ENCODE assay signal across 19 cellular contexts in genomic region chr19:23561341-23561740, GRCh38.
A peak's percentile ranks its signal among the peaks of the same experiment; 100 is the strongest.
DNase-seq lines count a peak whose midpoint lies in the region; ATAC-seq and TF ChIP-seq lines count a peak whose summit lies in the region.
"Had no signal": no experiment of that assay in that cellular context is flagged by ENCODE, and none has a peak within 500 bp of the region (broad histone marks: within the 10 kb centered on the region; RNA-seq: fewer than 3 reads in every experiment).

No MANE protein-coding gene starts in this region.

- dilution Hi-C loops in mammary epithelial cell (cut with HindIII; ENCODE audit: low sequenced_read_pairs): no loop called here

- H3K36me3 Mint-ChIP-seq in HFFc6 (ENCODE audit: low read depth): peaks cover 39% of the 10 kb centered on the region
- H3K36me3 Mint-ChIP-seq: CD4-positive, CD25-positive, alpha-beta regulatory T cell; CD8-positive, alpha-beta T cell had no signal

- H3K9me2 ChIP-seq in PC-3 (replicated peaks; ENCODE audit: low read length): no peaks in the 10 kb centered on the region
- no peaks in the 10 kb centered on the region for H3K9me2 ChIP-seq in SK-N-SH

- no peak overlapping the region for H3K4me3 ChIP-seq in PC-3 (ENCODE audit: low read length)
- no peak overlapping the region for H3K4me3 ChIP-seq in mammary epithelial cell (replicated peaks in 1 of 3; ENCODE audit: insufficient read depth in 1 of 3, low read depth in 2 of 3, low read length in 3 of 3)
- no peak overlapping the region for H3K4me3 ChIP-seq in SK-N-SH (ENCODE audit: low read depth in 2 of 2, low read length in 1 of 2)
- H3K4me3 ChIP-seq: BLaER1, GM12878, GM23248 had no signal

- intact Hi-C loops in PC-3 (cut with micrococcal nuclease) (no loop called here), mammary epithelial cell (cut with micrococcal nuclease) (no loop called here)

- H3K36me3 ChIP-seq in PC-3 (ENCODE audit: low read depth, low read length) (peaks cover 16% of the 10 kb centered on the region; the same call in 1 of the 2 replicates), mammary epithelial cell (ENCODE audit: insufficient read depth, low read length) (no peaks in the 10 kb centered on the region), SK-N-SH (replicated peaks in 1 of 2; ENCODE audit: control insufficient read depth in 1 of 2, insufficient read depth in 2 of 2, low read length in 1 of 2) (no peaks in the 10 kb centered on the region)
- H3K36me3 ChIP-seq: BLaER1 had no signal

- H3K4me1 ChIP-seq in PC-3 (ENCODE audit: insufficient read depth, low read length): peaks cover 9% of the 10 kb centered on the region; the same call in 1 of the 2 replicates
- H3K4me1 ChIP-seq in mammary epithelial cell (ENCODE audit: insufficient read depth, low read length): no peaks in the 10 kb centered on the region
- no peaks in the 10 kb centered on the region for H3K4me1 ChIP-seq in SK-N-SH (ENCODE audit: control insufficient read depth in 1 of 2, insufficient read depth in 2 of 2, low read depth in 1 of 2, low read length in 1 of 2)
- H3K4me1 ChIP-seq: BLaER1, Caco-2 had no signal

- peaks cover 29% of the 10 kb centered on the region for H3K4me1 Mint-ChIP-seq in HFFc6 (ENCODE audit: low read depth)
- H3K4me1 Mint-ChIP-seq: B cell; CD4-positive, CD25-positive, alpha-beta regulatory T cell had no signal

- peaks cover 11% of the 10 kb centered on the region for H3K9me3 ChIP-seq in PC-3 (ENCODE audit: low read length)
- H3K9me3 ChIP-seq in mammary epithelial cell (replicated peaks; ENCODE audit: insufficient read depth, low read length): peaks cover 2% of the 10 kb centered on the region
- no peaks in the 10 kb centered on the region for H3K9me3 ChIP-seq in SK-N-SH
- H3K9me3 ChIP-seq: Caco-2 had no signal

- no peak for TF ChIP-seq EP300 in SK-N-SH (IDR thresholded peaks at IDR 0.05; ENCODE audit: borderline replicate concordance in 1 of 2, low read depth in 1 of 2, low read length in 1 of 2)

- ATAC-seq in PC-3: no peak
- ATAC-seq: CD8-positive, alpha-beta T cell; GM12878 had no signal

- in situ Hi-C loops in mammary epithelial cell (cut with MboI; ENCODE audit: low sequenced_read_pairs in 2 of 2): no loop called here

- no peak overlapping the region for H3K4me3 Mint-ChIP-seq in HFFc6
- H3K4me3 Mint-ChIP-seq: B cell; CD4-positive, CD25-positive, alpha-beta regulatory T cell; CD8-positive, alpha-beta T cell had no signal

- H3K27me3 Mint-ChIP-seq in HFFc6 (ENCODE audit: insufficient read depth): peaks cover 4% of the 10 kb centered on the region; the same call in 1 of the 2 replicates
- H3K27me3 Mint-ChIP-seq: B cell; CD4-positive, CD25-positive, alpha-beta regulatory T cell had no signal

- POLR2A ChIA-PET in PC-3 (lab: Charles Lee; ENCODE audit: unreplicated experiment): no interaction called here
- POLR2A ChIA-PET in SK-N-SH (lab: Yijun Ruan, JAX): no interaction called here

- H3K79me2 ChIP-seq in PC-3 (ENCODE audit: low read length) (no peaks in the 10 kb centered on the region), mammary epithelial cell (ENCODE audit: insufficient read depth, low read length) (no peaks in the 10 kb centered on the region), SK-N-SH (ENCODE audit: insufficient read depth) (no peaks in the 10 kb centered on the region)

- H3K9ac ChIP-seq in PC-3 (ENCODE audit: low read length) (no peak overlapping the region), mammary epithelial cell (ENCODE audit: insufficient read depth, low read length) (no peak overlapping the region), SK-N-SH (no peak overlapping the region)
- H3K9ac ChIP-seq: BLaER1, GM23248 had no signal

- DNase-seq in HFFc6: peak; percentile 23
- peak; percentile 43 for DNase-seq in PC-3
- DNase-seq in mammary epithelial cell: peak; percentile 36
- no peak for DNase-seq in SHP77 (lab: John Stamatoyannopoulos, UW)
- DNase-seq in DMS153 (lab: John Stamatoyannopoulos, UW): no peak
- no peak for DNase-seq in SK-N-SH
- DNase-seq: Caco-2; CD4-positive, CD25-positive, alpha-beta regulatory T cell; CD8-positive, alpha-beta T cell; DMS79; EL; GDM1; GM23248; H7; HCEC 1CT had no signal

- WGBS in mammary epithelial cell (ENCODE audit: low coverage, missing lambda C conversion rate): 100% methylated on average over 1 of the region's 2 CpGs
- WGBS in SK-N-SH (ENCODE audit: low lambda C conversion rate): 46% methylated on average over 2 of the region's 2 CpGs

- H4K20me1 ChIP-seq in PC-3 (ENCODE audit: low read length) (no peaks in the 10 kb centered on the region), mammary epithelial cell (ENCODE audit: insufficient read depth, low read length) (no peaks in the 10 kb centered on the region), SK-N-SH (ENCODE audit: insufficient read depth) (no peaks in the 10 kb centered on the region)
- H4K20me1 ChIP-seq: BLaER1 had no signal

- TF ChIP-seq RAD21 in SK-N-SH (IDR thresholded peaks at IDR 0.05; ENCODE audit: low read length): no peak

- H3K27ac ChIP-seq in PC-3 (ENCODE audit: low read length): peak overlapping the region; percentile 39
- no peak overlapping the region for H3K27ac ChIP-seq in mammary epithelial cell (ENCODE audit: insufficient read depth, low read depth, low read length)
- no peak overlapping the region for H3K27ac ChIP-seq in SK-N-SH (ENCODE audit: low read depth in 2 of 2, low read length in 1 of 2)
- H3K27ac ChIP-seq: BLaER1, C4-2B, GM23248 had no signal

- CTCF ChIA-PET in PC-3 (lab: Charles Lee) (no interaction called here), mammary epithelial cell (lab: Charles Lee; ENCODE audit: low non-redundant PET) (no interaction called here), SK-N-SH (lab: Yijun Ruan, JAX) (no interaction called here)

- peak overlapping the region; percentile 61 for H3K27ac Mint-ChIP-seq in HFFc6
- H3K27ac Mint-ChIP-seq: B cell; CD4-positive, CD25-positive, alpha-beta regulatory T cell; CD8-positive, alpha-beta T cell had no signal

- H3F3A ChIP-seq in PC-3 (ENCODE audit: low read length, unreplicated experiment) (no peaks in the 10 kb centered on the region), SK-N-SH (replicated peaks; ENCODE audit: insufficient read depth) (no peaks in the 10 kb centered on the region)

- H2AFZ ChIP-seq in PC-3 (ENCODE audit: low read length) (no peak overlapping the region), mammary epithelial cell (ENCODE audit: low read depth, low read length) (no peak overlapping the region), SK-N-SH (ENCODE audit: low read depth) (no peak overlapping the region)
- H2AFZ ChIP-seq: GM23248 had no signal

- H3K4me2 ChIP-seq in PC-3 (ENCODE audit: low read length) (no peak overlapping the region), mammary epithelial cell (ENCODE audit: insufficient read depth, low read depth, low read length) (no peak overlapping the region), SK-N-SH (no peak overlapping the region)
- H3K4me2 ChIP-seq: BLaER1 had no signal

- TF ChIP-seq CTCF in HFFc6 (IDR thresholded peaks at IDR 0.05): no peak
- TF ChIP-seq CTCF in PC-3 (conservative IDR thresholded peaks at IDR 0.05; ENCODE audit: low read depth, low read length): no peak
- no peak for TF ChIP-seq CTCF in mammary epithelial cell (conservative IDR thresholded peaks at IDR 0.05 in 1 of 2, IDR thresholded peaks at IDR 0.05 in 1 of 2; ENCODE audit: extremely low read depth in 1 of 2, insufficient read depth in 1 of 2, low read depth in 1 of 2, low read length in 2 of 2)
- no peak for TF ChIP-seq CTCF in SK-N-SH (IDR thresholded peaks at IDR 0.05)

- H3K9me3 Mint-ChIP-seq in HFFc6: peaks cover 15% of the 10 kb centered on the region

- H3K27me3 ChIP-seq in PC-3 (ENCODE audit: low read length): no peaks in the 10 kb centered on the region
- no peaks in the 10 kb centered on the region for H3K27me3 ChIP-seq in mammary epithelial cell (ENCODE audit: insufficient read depth, low read length)
- no peaks in the 10 kb centered on the region for H3K27me3 ChIP-seq in SK-N-SH (ENCODE audit: insufficient read depth)
- H3K27me3 ChIP-seq: BLaER1 had no signal

- BruUV-seq in PC-3 (replicated peaks; lab: Mats Ljungman, UMichigan): no TSS peak
- no TSS peak for BruUV-seq in mammary epithelial cell (replicated peaks; lab: Mats Ljungman, UMichigan)

TF ChIP-seq in SK-N-SH, 30 proteins besides CTCF, POLR2A, EP300 and RAD21 (continues in another document):
- TF ChIP-seq REST (IDR thresholded peaks at IDR 0.05; ENCODE audit: low read depth, low read length) (no peak), JUND (IDR thresholded peaks at IDR 0.05) (no peak)

Comparison
In these comparisons a context has a peak if more than half of its experiments do, and no peak if none do; other contexts are left out.
1. DNase-seq: peak in HFFc6 (single experiment), PC-3 (single experiment) and mammary epithelial cell (single experiment); none in SHP77 (0 of 2), DMS153 (single experiment) and SK-N-SH (single experiment).